1 cellular context compared by ENCODE assay signal in the genomic region with DNA sequence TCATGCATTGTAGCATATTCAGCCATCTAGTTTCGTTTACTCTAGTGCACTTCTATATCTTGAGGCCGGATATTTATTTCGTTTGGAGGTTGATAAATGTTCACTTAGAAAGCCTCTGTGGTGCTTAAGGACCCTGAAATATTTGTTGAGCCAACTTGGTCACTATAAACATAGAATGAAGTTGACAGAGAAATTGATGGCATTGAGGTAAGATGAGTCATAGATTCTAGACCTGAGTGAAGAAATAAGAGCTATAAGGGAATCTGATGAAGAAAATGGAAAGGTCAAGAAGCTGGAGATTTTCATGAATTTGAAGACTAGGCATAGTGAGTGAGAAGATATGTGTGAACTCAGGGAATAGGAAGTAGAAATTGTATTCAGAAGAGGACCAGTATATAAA.
A peak's percentile ranks its signal among the peaks of the same experiment; 100 is the strongest.
TF ChIP-seq lines count a peak whose summit lies in the region.

No MANE protein-coding gene starts in this region.

TF ChIP-seq in IMR-90, 13 proteins besides CTCF, POLR2A, EP300 and RAD21:
- TF ChIP-seq SMC3 (IDR thresholded peaks at IDR 0.05; ENCODE audit: low read depth, low read length) (no peak), FOS (IDR thresholded peaks at IDR 0.05; ENCODE audit: low read depth, low read length) (peak; percentile 43; the same call in 1 of the 2 replicates), NFE2L2 (IDR thresholded peaks at IDR 0.05; ENCODE audit: low read depth, low read length) (no peak), MXI1 (IDR thresholded peaks at IDR 0.05; ENCODE audit: borderline replicate concordance, low read depth, low read length) (no peak)
